In genomic region chr4:92825785-92826184, GRCh38 we compare ENCODE assay signal across 16 cellular contexts.
DNase-seq lines count a peak whose midpoint lies in the region; ATAC-seq and TF ChIP-seq lines count a peak whose summit lies in the region.
"Had no signal": no experiment of that assay in that cellular context is flagged by ENCODE, and none has a peak within 500 bp of the region (broad histone marks: within the 10 kb centered on the region; RNA-seq: fewer than 3 reads in every experiment).

No MANE protein-coding gene starts in this region.

- no peaks in the 10 kb centered on the region for H3K9me2 ChIP-seq in PC-3 (replicated peaks; ENCODE audit: low read length)

- H3K4me1 ChIP-seq in PC-3 (ENCODE audit: insufficient read depth, low read length) = peaks cover 11% of the 10 kb centered on the region
- H3K4me1 ChIP-seq in left lung = no peaks in the 10 kb centered on the region
- H3K4me1 ChIP-seq in thyroid gland = peaks cover 0 to 4% of the 10 kb centered on the region in 2 donors

- no peaks in the 10 kb centered on the region for H3K4me1 Mint-ChIP-seq in activated T-helper 17 cell treated with anti-CD3 and anti-CD28 coated beads, Interleukin-2, amount 50 U/mL, for 72 hours
- H3K4me1 Mint-ChIP-seq: B cell had no signal

- intact Hi-C loops in PC-3 (cut with micrococcal nuclease) (no loop called here), left lung (cut with DNase I) (no loop called here), thyroid gland (cut with DNase I) (no loop called here)

- H4K20me1 ChIP-seq in PC-3 (ENCODE audit: low read length) = no peaks in the 10 kb centered on the region

- H3K27ac Mint-ChIP-seq in activated T-helper 17 cell treated with anti-CD3 and anti-CD28 coated beads, Interleukin-2, amount 50 U/mL, for 72 hours = no peak overlapping the region
- H3K27ac Mint-ChIP-seq: B cell; CD4-positive, alpha-beta T cell; GM23338 had no signal

- ATAC-seq in PC-3 (peak; percentile 12; the same call in 1 of the 2 replicates), left lung (peak; percentile 82)
- ATAC-seq in activated T-helper 17 cell treated with anti-CD3 and anti-CD28 coated beads, Interleukin-2, amount 50 U/mL, for 72 hours (replicated peaks) = no peak
- ATAC-seq: GM23338 had no signal

- no peak overlapping the region for H2AFZ ChIP-seq in PC-3 (ENCODE audit: low read length)
- H2AFZ ChIP-seq: GM23338 had no signal

- peak; percentile 8 for DNase-seq in Ammon's horn (ENCODE audit: low spot score)
- DNase-seq in PC-3 = no peak
- DNase-seq in left lung = no peak
- DNase-seq in thyroid gland = peak; percentile 35 to 41
- DNase-seq in islet precursor cell = no peak
- no peak for DNase-seq in stimulated activated CD4-positive, alpha-beta T cell treated with anti-CD3 and anti-CD28 coated beads, Interleukin-4, amount 100 ng/mL, for 24 hours
- DNase-seq: 8988T; Calu3; CD4-positive, alpha-beta T cell; DMS 273 treated with DMSO at 0.1 percent for 48 hours; DMS79; H7 had no signal

- BruUV-seq in PC-3 (replicated peaks; lab: Mats Ljungman, UMichigan) = no TSS peak

- no peaks in the 10 kb centered on the region for H3F3A ChIP-seq in PC-3 (ENCODE audit: low read length, unreplicated experiment)

- no peak overlapping the region for H3K4me2 ChIP-seq in PC-3 (ENCODE audit: low read length)
- H3K4me2 ChIP-seq: GM23338 had no signal

- TF ChIP-seq POLR2A in thyroid gland (IDR thresholded peaks at IDR 0.05) = no peak

- H3K27me3 ChIP-seq in PC-3 (ENCODE audit: low read length) (no peaks in the 10 kb centered on the region), left lung (no peaks in the 10 kb centered on the region), thyroid gland (no peaks in the 10 kb centered on the region)

- H3K9me3 Mint-ChIP-seq in activated T-helper 17 cell treated with anti-CD3 and anti-CD28 coated beads, Interleukin-2, amount 50 U/mL, for 72 hours = peaks cover 5% of the 10 kb centered on the region
- H3K9me3 Mint-ChIP-seq: GM23338 had no signal

- no peaks in the 10 kb centered on the region for H3K79me2 ChIP-seq in PC-3 (ENCODE audit: low read length)

- no peak overlapping the region for H3K9ac ChIP-seq in PC-3 (ENCODE audit: low read length)

- H3K9me3 ChIP-seq in PC-3 (ENCODE audit: low read length) = no peaks in the 10 kb centered on the region
- no peaks in the 10 kb centered on the region for H3K9me3 ChIP-seq in left lung
- no peaks in the 10 kb centered on the region for H3K9me3 ChIP-seq in thyroid gland

- H3K36me3 ChIP-seq in PC-3 (ENCODE audit: low read depth, low read length) (no peaks in the 10 kb centered on the region), left lung (no peaks in the 10 kb centered on the region), thyroid gland (no peaks in the 10 kb centered on the region)

- POLR2A ChIA-PET in PC-3 (lab: Charles Lee; ENCODE audit: unreplicated experiment) = no interaction called here

- H3K4me3 ChIP-seq in PC-3 (ENCODE audit: low read length) (no peak overlapping the region), left lung (no peak overlapping the region), thyroid gland (replicated peaks in 1 of 3) (no peak overlapping the region)
- H3K4me3 ChIP-seq: GM23338 had no signal

- H3K27ac ChIP-seq in PC-3 (ENCODE audit: low read length) (peak overlapping the region; percentile 53), left lung (no peak overlapping the region), thyroid gland (no peak overlapping the region)
- H3K27ac ChIP-seq: HL-60 had no signal

- no peaks in the 10 kb centered on the region for H3K27me3 Mint-ChIP-seq in activated T-helper 17 cell treated with anti-CD3 and anti-CD28 coated beads, Interleukin-2, amount 50 U/mL, for 72 hours
- H3K27me3 Mint-ChIP-seq: B cell; CD4-positive, alpha-beta T cell had no signal

- H3K36me3 Mint-ChIP-seq in activated T-helper 17 cell treated with anti-CD3 and anti-CD28 coated beads, Interleukin-2, amount 50 U/mL, for 72 hours (ENCODE audit: low read depth) = no peaks in the 10 kb centered on the region

- TF ChIP-seq CTCF in PC-3 (conservative IDR thresholded peaks at IDR 0.05; ENCODE audit: low read depth, low read length) (no peak), left lung (IDR thresholded peaks at IDR 0.05) (no peak), thyroid gland (IDR thresholded peaks at IDR 0.05) (no peak)

- CTCF ChIA-PET in PC-3 (lab: Charles Lee) = no interaction called here

- no peak overlapping the region for H3K4me3 Mint-ChIP-seq in activated T-helper 17 cell treated with anti-CD3 and anti-CD28 coated beads, Interleukin-2, amount 50 U/mL, for 72 hours
- H3K4me3 Mint-ChIP-seq: B cell; CD4-positive, alpha-beta T cell; GM23338 had no signal

Comparison
In these comparisons a context has a peak if more than half of its experiments do, and no peak if none do; other contexts are left out.
1. DNase-seq: peak in Ammon's horn (single experiment) and thyroid gland (2 of 2); none in PC-3 (single experiment), left lung (0 of 2), islet precursor cell (single experiment) and stimulated activated CD4-positive, alpha-beta T cell treated with anti-CD3 and anti-CD28 coated beads, Interleukin-4, amount 100 ng/mL, for 24 hours (single experiment).